ENCODE assay signal across 23 cellular contexts in genomic region chr13:19993024-19993423, GRCh38.
"Had no signal": no experiment of that assay in that cellular context is flagged by ENCODE, and none has a peak within 500 bp of the region (broad histone marks: within the 10 kb centered on the region; RNA-seq: fewer than 3 reads in every experiment).

No MANE protein-coding gene starts in this region.

- DNase-seq: dermis blood vessel endothelial cell; effector memory CD4-positive, alpha-beta T cell; foreskin keratinocyte; glutamatergic neuron; heart right ventricle; hippocampal formation; left cardiac atrium; left lung; mesenchymal stem cell; naive thymus-derived CD4-positive, alpha-beta T cell; stimulated activated CD4-positive, alpha-beta T cell treated with anti-CD3 and anti-CD28 coated beads, Interleukin-12 subunit alpha, Interleukin-12 subunit beta, amount 100 ng/mL, for 4 hours; stimulated activated CD4-positive, alpha-beta T cell treated with anti-CD3 and anti-CD28 coated beads, Interleukin-2, amount 100 ng/mL, for 24 hours; stimulated activated CD4-positive, alpha-beta T cell treated with anti-CD3 and anti-CD28 coated beads, Interleukin-4, amount 100 ng/mL, for 24 hours; stimulated activated naive CD4-positive, alpha-beta T cell treated with Interleukin-2 at 50 U/mL for 16 hours; stomach; testis; tibial artery had no signal

- H3K9me3 Mint-ChIP-seq: nephron; stimulated activated effector memory CD8-positive, alpha-beta T cell treated with anti-CD3 and anti-CD28 coated beads, Interleukin-12 subunit alpha, Interleukin-12 subunit beta, amount 100 ng/mL, for 72 hours; type B pancreatic cell had no signal

- ATAC-seq: foreskin keratinocyte; heart right ventricle; left cardiac atrium; left lung; naive thymus-derived CD4-positive, alpha-beta T cell; sciatic nerve; stimulated activated effector memory CD8-positive, alpha-beta T cell treated with anti-CD3 and anti-CD28 coated beads, Interleukin-12 subunit alpha, Interleukin-12 subunit beta, amount 100 ng/mL, for 72 hours had no signal

- H3K4me3 Mint-ChIP-seq: mesothelial cell of epicardium; nephron; neural progenitor cell; stimulated activated effector memory CD8-positive, alpha-beta T cell treated with anti-CD3 and anti-CD28 coated beads, Interleukin-12 subunit alpha, Interleukin-12 subunit beta, amount 100 ng/mL, for 72 hours; type B pancreatic cell had no signal

- H3K27ac Mint-ChIP-seq: mesothelial cell of epicardium; nephron; neural progenitor cell; stimulated activated effector memory CD8-positive, alpha-beta T cell treated with anti-CD3 and anti-CD28 coated beads, Interleukin-12 subunit alpha, Interleukin-12 subunit beta, amount 100 ng/mL, for 72 hours; type B pancreatic cell had no signal

- H3K27me3 Mint-ChIP-seq: naive thymus-derived CD4-positive, alpha-beta T cell; type B pancreatic cell had no signal
